In genomic region chr19:38514812-38515633, GRCh38 we compare ENCODE assay signal across 1 cellular context.
TF ChIP-seq lines count a peak whose summit lies in the region.

No MANE protein-coding gene starts in this region.

TF ChIP-seq in GM23338, 12 proteins besides CTCF, POLR2A, EP300 and RAD21 (continued from another document):
- TF ChIP-seq ZNF462 (CRISPR knock-in tag; IDR thresholded peaks at IDR 0.05) (no peak), EZH2 (IDR thresholded peaks at IDR 0.05; ENCODE audit: low read depth, unreplicated experiment) (no peak), ZNF331 (CRISPR knock-in tag; IDR thresholded peaks at IDR 0.05; ENCODE audit: low read depth) (no peak), ZNF114 (CRISPR knock-in tag; IDR thresholded peaks at IDR 0.05) (no peak), EZH2phosphoT487 (IDR thresholded peaks at IDR 0.05; ENCODE audit: unreplicated experiment) (no peak), POLR2AphosphoS5 (IDR thresholded peaks at IDR 0.05; ENCODE audit: low read depth) (no peak), CREB1 (CRISPR knock-in tag; IDR thresholded peaks at IDR 0.05; ENCODE audit: low read depth) (no peak), JUNB (IDR thresholded peaks at IDR 0.05; ENCODE audit: unreplicated experiment) (no peak), STAT1 (IDR thresholded peaks at IDR 0.05; ENCODE audit: unreplicated experiment) (no peak), REST (IDR thresholded peaks at IDR 0.05; ENCODE audit: unreplicated experiment) (no peak), ETS1 (IDR thresholded peaks at IDR 0.05) (no peak)
